In the genomic region with DNA sequence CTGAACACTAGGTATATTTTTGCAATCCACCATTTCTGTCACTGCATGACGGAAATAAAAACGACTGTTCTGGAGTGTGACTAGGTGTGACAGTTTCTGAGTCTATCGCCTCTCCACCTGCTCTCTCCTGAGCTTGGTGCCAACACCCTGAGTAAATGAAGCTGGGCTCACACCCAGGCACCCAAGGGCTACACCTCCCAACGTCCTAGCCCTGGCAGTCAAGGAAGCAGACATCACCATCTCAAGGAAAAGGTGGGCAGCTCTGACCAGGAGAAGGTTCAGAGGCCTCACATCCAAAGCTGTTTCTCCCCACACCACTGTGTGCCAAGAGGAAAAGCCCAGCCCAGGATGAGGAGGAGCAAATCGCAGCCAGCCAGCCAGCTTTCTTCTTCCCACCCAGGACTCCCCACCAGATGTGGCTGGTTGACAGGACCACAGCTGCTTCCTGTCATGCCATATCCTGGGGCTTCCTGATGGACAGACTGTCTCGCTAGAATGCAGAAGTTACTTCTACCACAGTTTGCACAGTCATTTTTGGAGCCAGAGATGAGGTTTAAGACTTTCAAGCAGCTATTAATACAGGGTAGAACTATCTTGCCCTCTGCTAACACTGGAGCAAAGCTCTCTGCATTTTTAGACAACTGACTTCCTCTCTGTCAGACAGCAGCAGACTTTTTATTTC, we compare ENCODE assay signal across 8 cellular contexts. TPM values are rescaled to one million over a fixed set of nuclear protein-coding genes. Genes with fewer than 3 reads are reported as not detected.
DNase-seq lines count a peak whose midpoint lies in the region; ATAC-seq and TF ChIP-seq lines count a peak whose summit lies in the region.

No MANE protein-coding gene starts in this region.

- H3K4me3 ChIP-seq in fibroblast of lung (replicated peaks in 1 of 4; ENCODE audit: control extremely low read depth in 1 of 4, insufficient read depth in 1 of 4, low read depth in 3 of 4, low read length in 4 of 4): peak overlapping the region in 1 of 4 experiments; percentile 11

- H3K27me3 ChIP-seq in fibroblast of lung (ENCODE audit: control insufficient read depth, insufficient read depth, low read length): no peaks in the 10 kb centered on the region

- H3K4me1 ChIP-seq in fibroblast of lung (ENCODE audit: control insufficient read depth, extremely low read depth, insufficient read depth, low read length): peaks cover 4% of the 10 kb centered on the region

- no peak overlapping the region for H3K27ac ChIP-seq in fibroblast of lung (ENCODE audit: insufficient read depth, low read length)

- H3K9ac ChIP-seq in fibroblast of lung (ENCODE audit: insufficient read depth, low read length): no peak overlapping the region

- DNase-seq in activated CD8-positive, alpha-beta memory T cell treated with anti-CD3 and anti-CD28 coated beads, Interleukin-2, amount 50 U/mL, for 48 hours: peak; percentile 66
- no peak for DNase-seq in activated CD8-positive, alpha-beta memory T cell treated with anti-CD3 and anti-CD28 coated beads, Interleukin-2, amount 50 U/mL, for 4 hours
- DNase-seq in T-helper 17 cell (no peak), fibroblast of lung (ENCODE audit: low read depth in 2 of 2) (peak in 1 of 2 donors; percentile 60), pons (ENCODE audit: low spot score) (peak; percentile 83), NCI-H2029 (lab: John Stamatoyannopoulos, UW) (no peak)

- H3K79me2 ChIP-seq in fibroblast of lung (ENCODE audit: control insufficient read depth, insufficient read depth, low read length): peaks cover 37% of the 10 kb centered on the region

- H3K9me3 ChIP-seq in T-helper 17 cell (ENCODE audit: control insufficient read depth, low read length, poor library complexity, severe bottlenecking) (no peaks in the 10 kb centered on the region), fibroblast of lung (ENCODE audit: control insufficient read depth, insufficient read depth, low read depth, low read length) (no peaks in the 10 kb centered on the region)

- no peaks in the 10 kb centered on the region for H3K36me3 ChIP-seq in fibroblast of lung (ENCODE audit: control insufficient read depth, insufficient read depth, low read length)

- no peak overlapping the region for H2AFZ ChIP-seq in fibroblast of lung (ENCODE audit: low read length)

- TF ChIP-seq CTCF in fibroblast of lung (conservative IDR thresholded peaks at IDR 0.05 in 1 of 2, IDR thresholded peaks at IDR 0.05 in 1 of 2; ENCODE audit: low read depth in 1 of 2, low read length in 2 of 2): no peak

- peaks cover 50% of the 10 kb centered on the region for H3K4me1 Mint-ChIP-seq in T-helper 17 cell

- peak overlapping the region; percentile 98 for H3K4me3 Mint-ChIP-seq in T-helper 17 cell

- no peaks in the 10 kb centered on the region for H3K27me3 Mint-ChIP-seq in T-helper 17 cell

- peak; percentile 41 for ATAC-seq in HG03103 (IDR thresholded peaks at IDR 0.05; ENCODE audit: low read depth, unreplicated experiment)
- ATAC-seq in T-helper 17 cell: no peak
- no peak for ATAC-seq in GM19324 (IDR thresholded peaks at IDR 0.05; ENCODE audit: low FRiP score, unreplicated experiment)

- peak overlapping the region; percentile 59 for H3K4me2 ChIP-seq in fibroblast of lung (ENCODE audit: extremely low read depth, insufficient read depth, low read length)

- peak overlapping the region; percentile 99 for H3K27ac Mint-ChIP-seq in T-helper 17 cell

- H3K36me3 Mint-ChIP-seq in T-helper 17 cell (ENCODE audit: low read depth): peaks cover 4% of the 10 kb centered on the region

- H4K20me1 ChIP-seq in fibroblast of lung (ENCODE audit: control insufficient read depth, extremely low read depth, insufficient read depth, low read length): no peaks in the 10 kb centered on the region

RNA-seq across cellular contexts. Expression of a gene that starts 3.3 kb away (rescaled TPM):
- total RNA-seq in T-helper 17 cell (10 to 100 TPM; 84.1 to 86.8 TPM), fibroblast of lung (11.8 and 15.5 TPM in 2 replicates)
- polyA plus RNA-seq in fibroblast of lung: 86.2 and 115 TPM in 2 replicates
- 55.3 and 67.0 TPM in 2 replicates for polyA plus RNA-seq in fibroblast of lung (2012)
- 302 and 321 TPM in 2 replicates for polyA minus RNA-seq in fibroblast of lung (ENCODE audit: low replicate concordance)

RNA-seq across cellular contexts. Expression of a gene that starts 20.0 kb away (rescaled TPM):
- total RNA-seq in T-helper 17 cell (10 to 100 TPM; 25.4 to 38.2 TPM), fibroblast of lung (33.1 and 50.7 TPM in 2 replicates)
- polyA plus RNA-seq in fibroblast of lung: 65.0 and 65.5 TPM in 2 replicates
- 46.3 and 51.0 TPM in 2 replicates for polyA plus RNA-seq in fibroblast of lung (2012)
- 93.5 and 99.3 TPM in 2 replicates for polyA minus RNA-seq in fibroblast of lung (ENCODE audit: low replicate concordance)

RNA-seq across cellular contexts. Expression of a gene that starts 26.9 kb away (rescaled TPM):
- total RNA-seq in T-helper 17 cell (10 to 100 TPM; 44.6 to 49.0 TPM), fibroblast of lung (8.8 and 11.8 TPM in 2 replicates)
- 11.4 and 14.6 TPM in 2 replicates for polyA plus RNA-seq in fibroblast of lung
- polyA plus RNA-seq in fibroblast of lung (2012): 8.5 and 24.2 TPM in 2 replicates
- polyA minus RNA-seq in fibroblast of lung (ENCODE audit: low replicate concordance): 16.7 and 51.2 TPM in 2 replicates

RNA-seq across cellular contexts. Expression of a gene that starts 36.8 kb away (rescaled TPM):
- total RNA-seq in T-helper 17 cell (10 to 100 TPM; 47.8 to 65.7 TPM), fibroblast of lung (40.6 and 53.8 TPM in 2 replicates)
- polyA plus RNA-seq in fibroblast of lung: 23.0 and 35.3 TPM in 2 replicates
- polyA plus RNA-seq in fibroblast of lung (2012): 20.0 and 24.8 TPM in 2 replicates
- 25.5 and 76.7 TPM in 2 replicates for polyA minus RNA-seq in fibroblast of lung (ENCODE audit: low replicate concordance)

RNA-seq across cellular contexts. Expression of a gene that starts 43.4 kb away (rescaled TPM):
- total RNA-seq in T-helper 17 cell: under 1 TPM in 1 of 2 donors, not detected in 1; 0.20 TPM
- total RNA-seq in fibroblast of lung: not detected in 2 replicates
- polyA plus RNA-seq in fibroblast of lung: not detected in 2 replicates
- polyA plus RNA-seq in fibroblast of lung (2012): not detected in 2 replicates
- polyA minus RNA-seq in fibroblast of lung (ENCODE audit: low replicate concordance): not detected in 2 replicates

Comparison
In these comparisons a context has a peak if more than half of its experiments do, and no peak if none do; other contexts are left out.
1. DNase-seq: peak in activated CD8-positive, alpha-beta memory T cell treated with anti-CD3 and anti-CD28 coated beads, Interleukin-2, amount 50 U/mL, for 48 hours (single experiment) and pons (single experiment); none in activated CD8-positive, alpha-beta memory T cell treated with anti-CD3 and anti-CD28 coated beads, Interleukin-2, amount 50 U/mL, for 4 hours (single experiment), T-helper 17 cell (0 of 3) and NCI-H2029 (single experiment).